Comparison of ENCODE assay signal across 17 cellular contexts in genomic region chr9:93509084-93509483, GRCh38. TPM values are rescaled to one million over a fixed set of nuclear protein-coding genes. Genes with fewer than 3 reads are reported as not detected.
DNase-seq lines count a peak whose midpoint lies in the region; ATAC-seq, FAIRE-seq and TF ChIP-seq lines count a peak whose summit lies in the region.
"Had no signal": no experiment of that assay in that cellular context is flagged by ENCODE, and none has a peak within 500 bp of the region (broad histone marks: within the 10 kb centered on the region; RNA-seq: fewer than 3 reads in every experiment).

No MANE protein-coding gene starts in this region.

- H3K27me3 Mint-ChIP-seq in CD14-positive monocyte (ENCODE audit: low read depth in 3 of 3): no peaks in the 10 kb centered on the region
- no peaks in the 10 kb centered on the region for H3K27me3 Mint-ChIP-seq in osteocyte (ENCODE audit: unreplicated experiment)

- H3K56ac ChIP-seq in H1 (replicated peaks; ENCODE audit: insufficient read length, low read depth, low read length): no peak overlapping the region

- H2BK120ac ChIP-seq in H1 (replicated peaks; ENCODE audit: low read depth, low read length): no peak overlapping the region

- intact Hi-C loops in CD14-positive monocyte (cut with micrococcal nuclease): loop anchor here in 1 of 2 donors (5.0 to 10.0 kb wide), 2 partner anchors 58 to 414 kb away; partner anchors contain the start of gene CARD19

- H3K27ac Mint-ChIP-seq in CD14-positive monocyte (peak overlapping the region in 4 of 7 donors; percentile 25 to 97 (median 80)), osteocyte (ENCODE audit: unreplicated experiment) (peak overlapping the region; percentile 9)

- H2AFZ ChIP-seq in H1 (ENCODE audit: low read length): no peak overlapping the region

- no peak overlapping the region for H3K4me3 ChIP-seq in H1 (ENCODE audit: extremely low read depth in 1 of 4, insufficient read depth in 2 of 4, low read depth in 3 of 4, low read length in 4 of 4)

- H3K27ac ChIP-seq in H1 (ENCODE audit: low read depth, low read length): no peak overlapping the region
- H3K27ac ChIP-seq: C4-2B had no signal

- H4K20me1 ChIP-seq in H1 (replicated peaks in 1 of 2; ENCODE audit: control insufficient read depth in 1 of 2, insufficient read depth in 2 of 2, low read length in 2 of 2): peaks cover 11 to 15% of the 10 kb centered on the region in 2 experiments

- no peaks in the 10 kb centered on the region for H3K9me3 ChIP-seq in H1 (ENCODE audit: insufficient read depth in 2 of 2, low read depth in 1 of 2, low read length in 1 of 2)
- H3K9me3 ChIP-seq: Caco-2 had no signal

- 0 out of 2 replicates have a peak overlapping the region, but pooled peaks have one; percentile 60 for H2BK5ac ChIP-seq in H1 (ENCODE audit: low read depth, low read length)

- no peak overlapping the region for H2BK15ac ChIP-seq in H1 (ENCODE audit: low read length)

- TF ChIP-seq CTCF in CD14-positive monocyte (IDR thresholded peaks at IDR 0.05) (no peak), H1 (IDR thresholded peaks at IDR 0.05; ENCODE audit: control extremely low read depth in 1 of 3, insufficient read depth in 1 of 3, low read depth in 1 of 3, low read length in 3 of 3) (no peak), osteocyte (IDR thresholded peaks at IDR 0.05) (no peak), GM20000 (IDR thresholded peaks at IDR 0.05; ENCODE audit: extremely low read depth, missing control alignments) (no peak)

- no peaks in the 10 kb centered on the region for H3K9me3 Mint-ChIP-seq in CD14-positive monocyte
- no peaks in the 10 kb centered on the region for H3K9me3 Mint-ChIP-seq in osteocyte (ENCODE audit: unreplicated experiment)

- H3K23ac ChIP-seq in H1 (ENCODE audit: insufficient read length): no peak overlapping the region

- no peak for TF ChIP-seq RAD21 in H1 (IDR thresholded peaks at IDR 0.05 in 1 of 2, conservative IDR thresholded peaks at IDR 0.05 in 1 of 2; ENCODE audit: low read depth in 2 of 2, low read length in 2 of 2)

- no peak for TF ChIP-seq EP300 in H1 (IDR thresholded peaks at IDR 0.05; ENCODE audit: borderline replicate concordance in 1 of 2, low read depth in 2 of 2, low read length in 2 of 2)

- FAIRE-seq in H1 (lab: Jason Lieb, UNC): no peak

- peaks cover 96% of the 10 kb centered on the region for H3K4me1 Mint-ChIP-seq in CD14-positive monocyte
- peaks cover 52% of the 10 kb centered on the region for H3K4me1 Mint-ChIP-seq in osteocyte (ENCODE audit: unreplicated experiment)

- no peak overlapping the region for H2BK12ac ChIP-seq in H1 (ENCODE audit: low read depth, low read length)

- H4K91ac ChIP-seq in H1 (replicated peaks; ENCODE audit: insufficient read length, low read length): no peak overlapping the region

- TF ChIP-seq POLR2A in H1 (IDR thresholded peaks at IDR 0.05; ENCODE audit: control extremely low read depth in 1 of 2, low read depth in 2 of 2, low read length in 2 of 2): no peak

- no peak for ATAC-seq in HG02798 (IDR thresholded peaks at IDR 0.05; ENCODE audit: poor library complexity, unreplicated experiment)

- CTCF ChIA-PET in H1 (lab: Charles Lee; ENCODE audit: partially characterized antibody): interaction anchor here (0.8 to 1.0 kb wide), 2 partner anchors 17 to 146 kb away, joined by 3 read pairs; no protein-coding TSS in a partner anchor

- no peak overlapping the region for H3K18ac ChIP-seq in H1 (ENCODE audit: extremely low read depth, low read length)

- H3K79me1 ChIP-seq in H1 (ENCODE audit: low read depth, low read length): peaks cover 18% of the 10 kb centered on the region

- no peak overlapping the region; the same call in 1 of the 2 replicates for H4K8ac ChIP-seq in H1 (ENCODE audit: extremely low read depth, insufficient read depth, low read length)

- no peak overlapping the region for H3K4ac ChIP-seq in H1 (replicated peaks; ENCODE audit: insufficient read length, low read depth, low read length)

- DNase-seq in CD14-positive monocyte (ENCODE audit: low spot score) (no peak), NCI-H146 (lab: John Stamatoyannopoulos, UW) (peak; percentile 70), H1 (ENCODE audit: low read depth in 1 of 2, low spot score in 2 of 2) (no peak), osteocyte (ENCODE audit: extremely low spot score, unreplicated experiment) (no peak), HuH-7.5 (ENCODE audit: low spot score) (no peak), GM20000 (ENCODE audit: low spot score) (no peak)
- no peak for DNase-seq in activated naive CD4-positive, alpha-beta T cell treated with anti-CD3 and anti-CD28 coated beads, Interleukin-2, amount 50 U/mL, for 16 hours
- DNase-seq: Caco-2, DMS153, HCEC 1CT, KG1, NCI-H1436, NCI-H2107, NCI-H2227 treated with DMSO at 0.1 percent for 48 hours, NCI-H524 had no signal

- H3K23me2 ChIP-seq in H1 (ENCODE audit: low read depth, low read length): no peaks in the 10 kb centered on the region; the same call in 1 of the 2 replicates

- H3K4me3 Mint-ChIP-seq in CD14-positive monocyte (no peak overlapping the region), osteocyte (ENCODE audit: unreplicated experiment) (no peak overlapping the region)

- H3K79me2 ChIP-seq in H1 (ENCODE audit: control insufficient read depth in 1 of 2, insufficient read depth in 2 of 2, low read length in 2 of 2): peaks cover 0 to 72% of the 10 kb centered on the region in 2 experiments; a peak in 3 of 4 replicates

- H3K36me3 ChIP-seq in H1 (ENCODE audit: control insufficient read depth in 2 of 4, insufficient read depth in 4 of 4, low read length in 3 of 4): peaks cover 0 to 8% (median 0%) of the 10 kb centered on the region in 4 experiments; a peak in 2 of 8 replicates

- H4K5ac ChIP-seq in H1 (ENCODE audit: insufficient read length, low read depth, low read length): no peak overlapping the region

- peaks cover 26% of the 10 kb centered on the region in 2 donors for H3K36me3 Mint-ChIP-seq in CD14-positive monocyte
- H3K36me3 Mint-ChIP-seq in osteocyte (ENCODE audit: unreplicated experiment): peaks cover 3% of the 10 kb centered on the region

- H3K4me2 ChIP-seq in H1 (ENCODE audit: insufficient read depth in 1 of 2, low read depth in 2 of 2, low read length in 2 of 2): no peak overlapping the region

- no peak overlapping the region for H2BK20ac ChIP-seq in H1 (ENCODE audit: low read length)

- H3K27me3 ChIP-seq in H1 (replicated peaks in 1 of 4; ENCODE audit: control insufficient read depth in 3 of 4, extremely low read depth in 1 of 4, insufficient read depth in 3 of 4, low read length in 3 of 4): no peaks in the 10 kb centered on the region

- no peak overlapping the region for H2AK5ac ChIP-seq in H1 (ENCODE audit: low read depth, low read length)

- POLR2A ChIA-PET in H1 (lab: Charles Lee; ENCODE audit: partially characterized antibody): interaction anchor here (1.0 kb wide), 2 partner anchors 55 to 62 kb away, joined by 3 read pairs; partner anchors contain the start of gene FAM120AOS

- no peak overlapping the region for H3K14ac ChIP-seq in H1 (ENCODE audit: insufficient read length)

- no peak overlapping the region for H3K9ac ChIP-seq in H1 (replicated peaks in 1 of 4; ENCODE audit: extremely low read depth in 1 of 4, low read depth in 3 of 4, low read length in 3 of 4)

- WGBS in H1 (ENCODE audit: extremely low coverage in 1 of 2, insufficient coverage in 1 of 2, insufficient read length in 1 of 2, insufficient replicate concordance in 2 of 2, low coverage in 1 of 2, low lambda C conversion rate in 2 of 2, missing lambda C conversion rate in 1 of 2), 2 experiments: 94% methylated on average over 2 of the region's 2 CpGs; no CpG with 5 or more reads in 1 of the 2 experiments

- peaks cover 0 to 8% (median 4%) of the 10 kb centered on the region in 4 experiments; a peak in 4 of 7 replicates for H3K4me1 ChIP-seq in H1 (replicated peaks in 1 of 4; ENCODE audit: control insufficient read depth in 3 of 4, insufficient read depth in 4 of 4, low read length in 3 of 4)
- H3K4me1 ChIP-seq: Caco-2 had no signal

TF ChIP-seq in H1, 55 proteins besides CTCF, POLR2A, EP300 and RAD21 (continues in another document):
- TF ChIP-seq JUND (IDR thresholded peaks at IDR 0.05; ENCODE audit: low read length): no peak
- TF ChIP-seq NANOG (IDR thresholded peaks at IDR 0.05; ENCODE audit: insufficient read depth, low read depth, low read length, poor library complexity, severe bottlenecking): no peak
- TF ChIP-seq TAF7 (optimal IDR thresholded peaks at IDR 0.05; ENCODE audit: borderline replicate concordance, low read depth, low read length): no peak
- no peak for TF ChIP-seq SIN3A (conservative IDR thresholded peaks at IDR 0.05 in 1 of 2, IDR thresholded peaks at IDR 0.05 in 1 of 2; ENCODE audit: low read depth in 1 of 2, low read length in 2 of 2)
- TF ChIP-seq POLR2AphosphoS5 (IDR thresholded peaks at IDR 0.05; ENCODE audit: low read depth, low read length): no peak
- TF ChIP-seq YY1 (IDR thresholded peaks at IDR 0.05; ENCODE audit: low read depth, low read length): no peak
- no peak for TF ChIP-seq CHD1 (IDR thresholded peaks at IDR 0.05; ENCODE audit: low read depth, low read length)
- TF ChIP-seq MAX (IDR thresholded peaks at IDR 0.05): no peak

RNA-seq across cellular contexts. Expression of gene FAM120AOS, which starts 55.7 kb away (rescaled TPM):
- polyA plus RNA-seq in CD14-positive monocyte: 10 to 100 TPM; 41.6 to 47.7 TPM
- 37.6 and 41.6 TPM in 2 replicates for total RNA-seq in H1 (2021; fragmentation: NEBNext Ultra II Directional; extraction: Animal tissue kit (Norgen Biotek cat#: 25700))
- 28.8 and 29.6 TPM in 2 replicates for polyA plus RNA-seq in H1 (2011; rRNA removed)
- 32.1 TPM for polyA plus RNA-seq in H1 (2011; cell fraction: cytosol; rRNA removed)
- 34.4 TPM for polyA plus RNA-seq in H1 (2011; cell fraction: nucleus; rRNA removed)
- 29.4 to 34.2 TPM (median 32.6 TPM) in 4 replicates for polyA plus RNA-seq in H1 (2012, experiment 1 of 2)
- polyA plus RNA-seq in H1 (2012, experiment 2 of 2): 21.5 TPM
- polyA plus RNA-seq in H1 (2013, experiment 1 of 2): 34.9 TPM
- 32.9 TPM for polyA plus RNA-seq in H1 (2013, experiment 2 of 2)
- 24.5 and 26.6 TPM in 2 replicates for polyA minus RNA-seq in H1 (2011; rRNA and poly(A)+ RNA removed)
- polyA minus RNA-seq in H1 (2011; cell fraction: cytosol; rRNA and poly(A)+ RNA removed): 15.2 TPM
- polyA minus RNA-seq in H1 (2011; cell fraction: nucleus; rRNA and poly(A)+ RNA removed): 39.4 TPM
- total RNA-seq in osteocyte: 33.9 and 36.4 TPM in 2 replicates

RNA-seq across cellular contexts. Expression of gene FAM120A, which starts 57.6 kb away (rescaled TPM):
- polyA plus RNA-seq in CD14-positive monocyte (10 to 100 TPM; 10.4 to 12.7 TPM), H1 (2011; rRNA removed) (24.9 and 28.0 TPM in 2 replicates)
- total RNA-seq in H1 (2021; fragmentation: NEBNext Ultra II Directional; extraction: Animal tissue kit (Norgen Biotek cat#: 25700)): 52.2 and 54.7 TPM in 2 replicates
- polyA plus RNA-seq in H1 (2011; cell fraction: cytosol; rRNA removed): 25.4 TPM
- polyA plus RNA-seq in H1 (2011; cell fraction: nucleus; rRNA removed): 41.2 TPM
- polyA plus RNA-seq in H1 (2012, experiment 1 of 2): 26.0 to 38.6 TPM (median 29.8 TPM) in 4 replicates
- polyA plus RNA-seq in H1 (2012, experiment 2 of 2): 7.2 TPM
- 32.7 TPM for polyA plus RNA-seq in H1 (2013, experiment 1 of 2)
- polyA plus RNA-seq in H1 (2013, experiment 2 of 2): 30.5 TPM
- 85.2 and 86.7 TPM in 2 replicates for polyA minus RNA-seq in H1 (2011; rRNA and poly(A)+ RNA removed)
- polyA minus RNA-seq in H1 (2011; cell fraction: cytosol; rRNA and poly(A)+ RNA removed): 60.4 TPM
- 75.8 TPM for polyA minus RNA-seq in H1 (2011; cell fraction: nucleus; rRNA and poly(A)+ RNA removed)
- 93.1 and 95.9 TPM in 2 replicates for total RNA-seq in osteocyte
